In the genomic region with DNA sequence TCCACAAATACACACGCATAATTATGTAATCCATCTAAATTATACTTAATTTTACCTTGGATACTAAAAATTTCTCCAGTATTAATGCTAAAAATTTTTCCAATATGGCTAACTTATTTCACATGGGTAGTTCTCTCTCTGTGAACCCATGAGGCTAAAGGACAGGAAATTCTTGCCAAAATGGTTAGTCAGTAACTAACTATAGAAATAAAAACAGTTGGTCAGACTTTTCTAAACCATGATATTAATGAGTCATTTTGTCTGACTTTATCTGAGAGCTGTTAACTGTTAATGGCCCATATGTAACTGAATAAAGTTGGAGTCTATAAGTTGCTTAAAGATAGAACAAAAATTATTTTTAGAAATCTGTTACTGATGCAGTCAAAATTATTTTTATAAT, we compare ENCODE assay signal across 16 cellular contexts.
DNase-seq lines count a peak whose midpoint lies in the region; ATAC-seq and TF ChIP-seq lines count a peak whose summit lies in the region.
"Had no signal": no experiment of that assay in that cellular context is flagged by ENCODE, and none has a peak within 500 bp of the region (broad histone marks: within the 10 kb centered on the region; RNA-seq: fewer than 3 reads in every experiment).

No MANE protein-coding gene starts in this region.

- no peaks in the 10 kb centered on the region for H3K36me3 ChIP-seq in RWPE2 (ENCODE audit: low read depth)
- H3K36me3 ChIP-seq in fibroblast of lung (ENCODE audit: control insufficient read depth, insufficient read depth, low read length), result no peaks in the 10 kb centered on the region
- no peaks in the 10 kb centered on the region for H3K36me3 ChIP-seq in CD8-positive, alpha-beta memory T cell (ENCODE audit: insufficient read depth, low read length)
- H3K36me3 ChIP-seq: gastrocnemius medialis, upper lobe of left lung had no signal

- H3K4me3 Mint-ChIP-seq in CD8-positive, alpha-beta memory T cell, result no peak overlapping the region
- H3K4me3 Mint-ChIP-seq: activated naive CD4-positive, alpha-beta T cell treated with anti-CD3 and anti-CD28 coated beads, Interleukin-2, amount 50 U/mL, for 24 hours; CD14-positive monocyte had no signal

- H3K4me2 ChIP-seq in fibroblast of lung (ENCODE audit: extremely low read depth, insufficient read depth, low read length), result no peak overlapping the region

- DNase-seq in ELR (ENCODE audit: low read depth) (peak; percentile 76), RWPE2 (ENCODE audit: low spot score) (no peak), fibroblast of lung (ENCODE audit: low read depth in 2 of 2) (peak; percentile 64 to 91), retinal pigment epithelial cell (ENCODE audit: low read depth) (peak; percentile 35), coronary artery (ENCODE audit: low spot score) (no peak)
- no peak for DNase-seq in activated naive CD4-positive, alpha-beta T cell treated with anti-CD3 and anti-CD28 coated beads, Interleukin-2, amount 50 U/mL, for 72 hours (ENCODE audit: low spot score in 2 of 2)
- no peak for DNase-seq in activated CD4-positive, alpha-beta T cell treated with anti-CD3 and anti-CD28 coated beads for 1 hour
- no peak for DNase-seq in CD8-positive, alpha-beta memory T cell
- DNase-seq: cortex of kidney, gastrocnemius medialis, islet precursor cell, NCI-H2171, upper lobe of left lung had no signal

- H3K27me3 Mint-ChIP-seq in CD8-positive, alpha-beta memory T cell, result no peaks in the 10 kb centered on the region
- H3K27me3 Mint-ChIP-seq: activated naive CD4-positive, alpha-beta T cell treated with anti-CD3 and anti-CD28 coated beads, Interleukin-2, amount 50 U/mL, for 24 hours; progenitor cell of endocrine pancreas had no signal

- no peak overlapping the region for H2AFZ ChIP-seq in fibroblast of lung (ENCODE audit: low read length)

- no peak overlapping the region for H3K9ac ChIP-seq in fibroblast of lung (ENCODE audit: insufficient read depth, low read length)

- H3K9me3 ChIP-seq in RWPE2 (ENCODE audit: severe bottlenecking) (no peaks in the 10 kb centered on the region), fibroblast of lung (ENCODE audit: control insufficient read depth, insufficient read depth, low read depth, low read length) (no peaks in the 10 kb centered on the region)
- no peaks in the 10 kb centered on the region for H3K9me3 ChIP-seq in CD8-positive, alpha-beta memory T cell (ENCODE audit: low read length)
- H3K9me3 ChIP-seq: gastrocnemius medialis had no signal

- CTCF ChIA-PET in CD8-positive, alpha-beta memory T cell (lab: Charles Lee), result no interaction called here

- no peaks in the 10 kb centered on the region for H3K36me3 Mint-ChIP-seq in activated naive CD4-positive, alpha-beta T cell treated with anti-CD3 and anti-CD28 coated beads, Interleukin-2, amount 50 U/mL, for 72 hours
- H3K36me3 Mint-ChIP-seq in CD8-positive, alpha-beta memory T cell, result no peaks in the 10 kb centered on the region
- H3K36me3 Mint-ChIP-seq: activated naive CD4-positive, alpha-beta T cell treated with anti-CD3 and anti-CD28 coated beads, Interleukin-2, amount 50 U/mL, for 24 hours; CD14-positive monocyte had no signal

- H3K79me2 ChIP-seq in fibroblast of lung (ENCODE audit: control insufficient read depth, insufficient read depth, low read length), result no peaks in the 10 kb centered on the region

- TF ChIP-seq CTCF in RWPE2 (IDR thresholded peaks at IDR 0.05; ENCODE audit: poor library complexity, severe bottlenecking) (no peak), fibroblast of lung (conservative IDR thresholded peaks at IDR 0.05 in 1 of 2, IDR thresholded peaks at IDR 0.05 in 1 of 2; ENCODE audit: low read depth in 1 of 2, low read length in 2 of 2) (no peak), retinal pigment epithelial cell (conservative IDR thresholded peaks at IDR 0.05; ENCODE audit: low read depth, low read length) (no peak), coronary artery (IDR thresholded peaks at IDR 0.05) (no peak)

- peak; percentile 74; the same call in 1 of the 3 replicates for ATAC-seq in RWPE2 (ENCODE audit: low read depth)
- ATAC-seq in activated naive CD4-positive, alpha-beta T cell treated with anti-CD3 and anti-CD28 coated beads, Interleukin-2, amount 50 U/mL, for 72 hours, result no peak
- ATAC-seq: gastrocnemius medialis had no signal

- H3K9me3 Mint-ChIP-seq in activated naive CD4-positive, alpha-beta T cell treated with anti-CD3 and anti-CD28 coated beads, Interleukin-2, amount 50 U/mL, for 72 hours, result peaks cover 5 to 6% of the 10 kb centered on the region in 2 donors
- peaks cover 2 to 31% (median 10%) of the 10 kb centered on the region in 5 donors for H3K9me3 Mint-ChIP-seq in CD8-positive, alpha-beta memory T cell
- H3K9me3 Mint-ChIP-seq: activated naive CD4-positive, alpha-beta T cell treated with anti-CD3 and anti-CD28 coated beads, Interleukin-2, amount 50 U/mL, for 24 hours had no signal

- no peak overlapping the region for H3K4me3 ChIP-seq in RWPE2 (ENCODE audit: severe bottlenecking)
- no peak overlapping the region for H3K4me3 ChIP-seq in fibroblast of lung (replicated peaks in 1 of 4; ENCODE audit: control extremely low read depth in 1 of 4, insufficient read depth in 1 of 4, low read depth in 3 of 4, low read length in 4 of 4)
- no peak overlapping the region for H3K4me3 ChIP-seq in retinal pigment epithelial cell (ENCODE audit: low read length)
- no peak overlapping the region for H3K4me3 ChIP-seq in coronary artery
- H3K4me3 ChIP-seq in CD8-positive, alpha-beta memory T cell (ENCODE audit: low read length), result no peak overlapping the region
- H3K4me3 ChIP-seq: gastrocnemius medialis, upper lobe of left lung had no signal

- H3K27me3 ChIP-seq in RWPE2 (ENCODE audit: insufficient read depth, poor library complexity, severe bottlenecking) (no peaks in the 10 kb centered on the region), fibroblast of lung (ENCODE audit: control insufficient read depth, insufficient read depth, low read length) (no peaks in the 10 kb centered on the region)
- no peaks in the 10 kb centered on the region for H3K27me3 ChIP-seq in CD8-positive, alpha-beta memory T cell (ENCODE audit: insufficient read depth, low read length, poor library complexity, severe bottlenecking)
- H3K27me3 ChIP-seq: gastrocnemius medialis, upper lobe of left lung had no signal

- no peaks in the 10 kb centered on the region for H3K4me1 Mint-ChIP-seq in CD8-positive, alpha-beta memory T cell
- H3K4me1 Mint-ChIP-seq: activated naive CD4-positive, alpha-beta T cell treated with anti-CD3 and anti-CD28 coated beads, Interleukin-2, amount 50 U/mL, for 24 hours; CD14-positive monocyte had no signal

- H3K4me1 ChIP-seq in RWPE2 (ENCODE audit: insufficient read depth, poor library complexity, severe bottlenecking) (peaks cover 7% of the 10 kb centered on the region), fibroblast of lung (ENCODE audit: control insufficient read depth, extremely low read depth, insufficient read depth, low read length) (peaks cover 2% of the 10 kb centered on the region)
- no peaks in the 10 kb centered on the region for H3K4me1 ChIP-seq in CD8-positive, alpha-beta memory T cell (ENCODE audit: insufficient read depth, low read length)
- H3K4me1 ChIP-seq: gastrocnemius medialis, upper lobe of left lung had no signal

- POLR2A ChIA-PET in CD8-positive, alpha-beta memory T cell (lab: Charles Lee), result no interaction called here

- H3K27ac ChIP-seq in RWPE2 (ENCODE audit: poor library complexity, severe bottlenecking) (peak overlapping the region; percentile 16), fibroblast of lung (ENCODE audit: insufficient read depth, low read length) (peak overlapping the region; percentile 14), coronary artery (peak overlapping the region in 1 of 2 donors; percentile 67)
- no peak overlapping the region for H3K27ac ChIP-seq in CD8-positive, alpha-beta memory T cell (ENCODE audit: low read depth, low read length)
- H3K27ac ChIP-seq: gastrocnemius medialis, upper lobe of left lung had no signal

- no peaks in the 10 kb centered on the region for H4K20me1 ChIP-seq in fibroblast of lung (ENCODE audit: control insufficient read depth, extremely low read depth, insufficient read depth, low read length)

- no peak overlapping the region for H3K27ac Mint-ChIP-seq in activated naive CD4-positive, alpha-beta T cell treated with anti-CD3 and anti-CD28 coated beads, Interleukin-2, amount 50 U/mL, for 72 hours
- no peak overlapping the region for H3K27ac Mint-ChIP-seq in CD8-positive, alpha-beta memory T cell
- H3K27ac Mint-ChIP-seq: activated naive CD4-positive, alpha-beta T cell treated with anti-CD3 and anti-CD28 coated beads, Interleukin-2, amount 50 U/mL, for 24 hours; CD14-positive monocyte; progenitor cell of endocrine pancreas had no signal

Comparison
In these comparisons a context has a peak if more than half of its experiments do, and no peak if none do; other contexts are left out.
1. DNase-seq: peak in ELR (single experiment), fibroblast of lung (2 of 2) and retinal pigment epithelial cell (single experiment); none in RWPE2 (single experiment), activated naive CD4-positive, alpha-beta T cell treated with anti-CD3 and anti-CD28 coated beads, Interleukin-2, amount 50 U/mL, for 72 hours (0 of 2), activated CD4-positive, alpha-beta T cell treated with anti-CD3 and anti-CD28 coated beads for 1 hour (single experiment), coronary artery (single experiment) and CD8-positive, alpha-beta memory T cell (0 of 5).